8 cellular contexts compared by ENCODE assay signal in the genomic region with DNA sequence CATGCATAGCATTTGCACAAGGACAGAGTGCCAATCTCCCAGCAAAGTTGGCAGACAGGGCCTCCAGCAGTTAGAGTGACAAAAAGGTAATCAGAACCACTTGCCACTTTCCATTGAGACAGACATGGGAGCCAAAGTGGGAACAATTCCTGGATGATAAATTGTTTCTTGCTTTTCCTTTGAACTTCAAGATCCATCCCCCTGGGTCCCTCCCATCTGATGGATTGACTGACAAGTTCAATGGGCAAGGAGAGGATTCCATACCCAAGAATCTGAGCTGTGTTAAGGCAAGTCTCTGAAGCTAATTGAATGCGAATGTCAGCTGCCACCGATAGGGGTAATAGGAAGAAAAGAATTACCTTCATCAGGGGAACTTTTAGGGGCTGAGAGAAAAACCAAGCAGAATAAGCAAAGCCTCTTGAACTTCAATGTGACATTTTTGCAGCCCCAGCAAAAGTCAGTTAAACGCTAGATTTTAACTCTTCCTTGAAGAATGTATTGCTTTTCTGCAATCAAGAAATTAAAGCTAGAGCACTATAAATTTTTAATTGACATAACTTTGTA.
"Had no signal": no experiment of that assay in that cellular context is flagged by ENCODE, and none has a peak within 500 bp of the region (broad histone marks: within the 10 kb centered on the region; RNA-seq: fewer than 3 reads in every experiment).

No MANE protein-coding gene starts in this region.

- FAIRE-seq: G401.6, GM12878, GM12891, GM12892, GM18507, GM19239 had no signal

- H3K4me3 ChIP-seq: GM12878 had no signal

- DNase-seq: GDM1, GF-D8 had no signal

- ATAC-seq: GM12878 had no signal
